Comparison of ENCODE assay signal across 1 cellular context in genomic region chr1:111417755-111418154, GRCh38.
TF ChIP-seq lines count a peak whose summit lies in the region.

No MANE protein-coding gene starts in this region.

TF ChIP-seq in HepG2, 621 proteins besides CTCF, POLR2A, EP300 and RAD21 (continued from another document and continues in another):
- TF ChIP-seq, protein P1, sequence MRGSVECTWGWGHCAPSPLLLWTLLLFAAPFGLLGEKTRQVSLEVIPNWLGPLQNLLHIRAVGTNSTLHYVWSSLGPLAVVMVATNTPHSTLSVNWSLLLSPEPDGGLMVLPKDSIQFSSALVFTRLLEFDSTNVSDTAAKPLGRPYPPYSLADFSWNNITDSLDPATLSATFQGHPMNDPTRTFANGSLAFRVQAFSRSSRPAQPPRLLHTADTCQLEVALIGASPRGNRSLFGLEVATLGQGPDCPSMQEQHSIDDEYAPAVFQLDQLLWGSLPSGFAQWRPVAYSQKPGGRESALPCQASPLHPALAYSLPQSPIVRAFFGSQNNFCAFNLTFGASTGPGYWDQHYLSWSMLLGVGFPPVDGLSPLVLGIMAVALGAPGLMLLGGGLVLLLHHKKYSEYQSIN (CRISPR knock-in tag; IDR thresholded peaks at IDR 0.05; ENCODE audit: borderline replicate concordance), result no peak
- no peak for TF ChIP-seq NONO (IDR thresholded peaks at IDR 0.05)
- TF ChIP-seq NONO (CRISPR knock-in tag; conservative IDR thresholded peaks at IDR 0.05), result peak; percentile 50; the same call in 1 of the 2 replicates
- TF ChIP-seq, protein P2, sequence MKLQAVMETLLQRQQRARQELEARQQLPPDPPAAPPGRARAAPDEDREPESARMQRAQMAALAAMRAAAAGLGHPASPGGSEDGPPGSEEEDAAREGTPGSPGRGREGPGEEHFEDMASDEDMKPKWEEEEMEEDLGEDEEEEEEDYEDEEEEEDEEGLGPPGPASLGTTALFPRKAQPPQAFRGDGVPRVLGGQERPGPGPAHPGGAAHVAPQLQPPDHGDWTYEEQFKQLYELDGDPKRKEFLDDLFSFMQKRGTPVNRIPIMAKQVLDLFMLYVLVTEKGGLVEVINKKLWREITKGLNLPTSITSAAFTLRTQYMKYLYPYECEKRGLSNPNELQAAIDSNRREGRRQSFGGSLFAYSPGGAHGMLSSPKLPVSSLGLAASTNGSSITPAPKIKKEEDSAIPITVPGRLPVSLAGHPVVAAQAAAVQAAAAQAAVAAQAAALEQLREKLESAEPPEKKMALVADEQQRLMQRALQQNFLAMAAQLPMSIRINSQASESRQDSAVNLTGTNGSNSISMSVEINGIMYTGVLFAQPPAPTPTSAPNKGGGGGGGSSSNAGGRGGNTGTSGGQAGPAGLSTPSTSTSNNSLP (IDR thresholded peaks at IDR 0.05; ENCODE audit: low read depth, low read length), result 0 out of 2 replicates have a peak, but pooled peaks have one; percentile 26
- no peak for TF ChIP-seq ZNF773 (CRISPR knock-in tag; IDR thresholded peaks at IDR 0.05; ENCODE audit: borderline replicate concordance)
- no peak for TF ChIP-seq MED8 (CRISPR knock-in tag; IDR thresholded peaks at IDR 0.05; ENCODE audit: insufficient replicate concordance)
- no peak for TF ChIP-seq NR1H2 (CRISPR knock-in tag; IDR thresholded peaks at IDR 0.05; ENCODE audit: borderline replicate concordance, low read depth)
- TF ChIP-seq NR2F1 (CRISPR knock-in tag; IDR thresholded peaks at IDR 0.05), result no peak
- peak; percentile 74 for TF ChIP-seq SAP130 (CRISPR knock-in tag; IDR thresholded peaks at IDR 0.05; ENCODE audit: low read depth)
- TF ChIP-seq ZNF619 (CRISPR knock-in tag; IDR thresholded peaks at IDR 0.05), result no peak
- peak; percentile 51; the same call in 1 of the 2 replicates for TF ChIP-seq ZMYM4 (CRISPR knock-in tag; IDR thresholded peaks at IDR 0.05)
- TF ChIP-seq, protein P3, sequence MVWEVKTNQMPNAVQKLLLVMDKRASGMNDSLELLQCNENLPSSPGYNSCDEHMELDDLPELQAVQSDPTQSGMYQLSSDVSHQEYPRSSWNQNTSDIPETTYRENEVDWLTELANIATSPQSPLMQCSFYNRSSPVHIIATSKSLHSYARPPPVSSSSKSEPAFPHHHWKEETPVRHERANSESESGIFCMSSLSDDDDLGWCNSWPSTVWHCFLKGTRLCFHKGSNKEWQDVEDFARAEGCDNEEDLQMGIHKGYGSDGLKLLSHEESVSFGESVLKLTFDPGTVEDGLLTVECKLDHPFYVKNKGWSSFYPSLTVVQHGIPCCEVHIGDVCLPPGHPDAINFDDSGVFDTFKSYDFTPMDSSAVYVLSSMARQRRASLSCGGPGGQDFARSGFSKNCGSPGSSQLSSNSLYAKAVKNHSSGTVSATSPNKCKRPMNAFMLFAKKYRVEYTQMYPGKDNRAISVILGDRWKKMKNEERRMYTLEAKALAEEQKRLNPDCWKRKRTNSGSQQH (CRISPR knock-in tag; IDR thresholded peaks at IDR 0.05; ENCODE audit: low read depth), result 0 out of 2 replicates have a peak, but pooled peaks have one; percentile 61
- peak; percentile 73; the same call in 1 of the 2 replicates for TF ChIP-seq DPF2 (CRISPR knock-in tag; IDR thresholded peaks at IDR 0.05; ENCODE audit: borderline replicate concordance, low read depth)
- TF ChIP-seq, protein P4, sequence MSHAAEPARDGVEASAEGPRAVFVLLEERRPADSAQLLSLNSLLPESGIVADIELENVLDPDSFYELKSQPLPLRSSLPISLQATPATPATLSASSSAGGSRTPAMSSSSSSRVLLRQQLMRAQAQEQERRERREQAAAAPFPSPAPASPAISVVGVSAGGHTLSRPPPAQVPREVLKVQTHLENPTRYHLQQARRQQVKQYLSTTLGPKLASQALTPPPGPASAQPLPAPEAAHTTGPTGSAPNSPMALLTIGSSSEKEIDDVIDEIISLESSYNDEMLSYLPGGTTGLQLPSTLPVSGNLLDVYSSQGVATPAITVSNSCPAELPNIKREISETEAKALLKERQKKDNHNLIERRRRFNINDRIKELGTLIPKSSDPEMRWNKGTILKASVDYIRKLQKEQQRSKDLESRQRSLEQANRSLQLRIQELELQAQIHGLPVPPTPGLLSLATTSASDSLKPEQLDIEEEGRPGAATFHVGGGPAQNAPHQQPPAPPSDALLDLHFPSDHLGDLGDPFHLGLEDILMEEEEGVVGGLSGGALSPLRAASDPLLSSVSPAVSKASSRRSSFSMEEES (CRISPR knock-in tag; IDR thresholded peaks at IDR 0.05), result peak; percentile 18; the same call in 1 of the 2 replicates
- TF ChIP-seq CEBPG (CRISPR knock-in tag; IDR thresholded peaks at IDR 0.05), result peak; percentile 90
- TF ChIP-seq HDAC2 (CRISPR knock-in tag; IDR thresholded peaks at IDR 0.05), result peak; percentile 69
- no peak for TF ChIP-seq ZBTB39 (CRISPR knock-in tag; IDR thresholded peaks at IDR 0.05)
- TF ChIP-seq NFIC (IDR thresholded peaks at IDR 0.05; ENCODE audit: low read length), result 0 out of 2 replicates have a peak, but pooled peaks have one; percentile 61
- TF ChIP-seq ZNF230 (CRISPR knock-in tag; IDR thresholded peaks at IDR 0.05), result no peak
- peak; percentile 49; the same call in 1 of the 2 replicates for TF ChIP-seq RCOR2 (CRISPR knock-in tag; IDR thresholded peaks at IDR 0.05)
- no peak for TF ChIP-seq JUNB (CRISPR knock-in tag; IDR thresholded peaks at IDR 0.05; ENCODE audit: borderline replicate concordance)
- TF ChIP-seq MAZ (IDR thresholded peaks at IDR 0.05; ENCODE audit: borderline replicate concordance, low read depth, low read length), result no peak
- 0 out of 2 replicates have a peak, but pooled peaks have one; percentile 33 for TF ChIP-seq MAZ (CRISPR knock-in tag; IDR thresholded peaks at IDR 0.05; ENCODE audit: low read depth)
- TF ChIP-seq ZNF276 (CRISPR knock-in tag; IDR thresholded peaks at IDR 0.05; ENCODE audit: low read depth), result no peak
- no peak for TF ChIP-seq U2AF1 (optimal IDR thresholded peaks at IDR 0.05; ENCODE audit: low read depth, low read length)
- no peak; the same call in 1 of the 2 replicates for TF ChIP-seq HNF1B (CRISPR knock-in tag; IDR thresholded peaks at IDR 0.05)
- peak; percentile 31; the same call in 1 of the 2 replicates for TF ChIP-seq ZNF792 (CRISPR knock-in tag; IDR thresholded peaks at IDR 0.05)
- TF ChIP-seq, protein P5, sequence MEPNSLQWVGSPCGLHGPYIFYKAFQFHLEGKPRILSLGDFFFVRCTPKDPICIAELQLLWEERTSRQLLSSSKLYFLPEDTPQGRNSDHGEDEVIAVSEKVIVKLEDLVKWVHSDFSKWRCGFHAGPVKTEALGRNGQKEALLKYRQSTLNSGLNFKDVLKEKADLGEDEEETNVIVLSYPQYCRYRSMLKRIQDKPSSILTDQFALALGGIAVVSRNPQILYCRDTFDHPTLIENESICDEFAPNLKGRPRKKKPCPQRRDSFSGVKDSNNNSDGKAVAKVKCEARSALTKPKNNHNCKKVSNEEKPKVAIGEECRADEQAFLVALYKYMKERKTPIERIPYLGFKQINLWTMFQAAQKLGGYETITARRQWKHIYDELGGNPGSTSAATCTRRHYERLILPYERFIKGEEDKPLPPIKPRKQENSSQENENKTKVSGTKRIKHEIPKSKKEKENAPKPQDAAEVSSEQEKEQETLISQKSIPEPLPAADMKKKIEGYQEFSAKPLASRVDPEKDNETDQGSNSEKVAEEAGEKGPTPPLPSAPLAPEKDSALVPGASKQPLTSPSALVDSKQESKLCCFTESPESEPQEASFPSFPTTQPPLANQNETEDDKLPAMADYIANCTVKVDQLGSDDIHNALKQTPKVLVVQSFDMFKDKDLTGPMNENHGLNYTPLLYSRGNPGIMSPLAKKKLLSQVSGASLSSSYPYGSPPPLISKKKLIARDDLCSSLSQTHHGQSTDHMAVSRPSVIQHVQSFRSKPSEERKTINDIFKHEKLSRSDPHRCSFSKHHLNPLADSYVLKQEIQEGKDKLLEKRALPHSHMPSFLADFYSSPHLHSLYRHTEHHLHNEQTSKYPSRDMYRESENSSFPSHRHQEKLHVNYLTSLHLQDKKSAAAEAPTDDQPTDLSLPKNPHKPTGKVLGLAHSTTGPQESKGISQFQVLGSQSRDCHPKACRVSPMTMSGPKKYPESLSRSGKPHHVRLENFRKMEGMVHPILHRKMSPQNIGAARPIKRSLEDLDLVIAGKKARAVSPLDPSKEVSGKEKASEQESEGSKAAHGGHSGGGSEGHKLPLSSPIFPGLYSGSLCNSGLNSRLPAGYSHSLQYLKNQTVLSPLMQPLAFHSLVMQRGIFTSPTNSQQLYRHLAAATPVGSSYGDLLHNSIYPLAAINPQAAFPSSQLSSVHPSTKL (CRISPR knock-in tag; IDR thresholded peaks at IDR 0.05), result peak; percentile 88
- TF ChIP-seq ZNF362 (CRISPR knock-in tag; IDR thresholded peaks at IDR 0.05; ENCODE audit: borderline replicate concordance), result no peak
- TF ChIP-seq SALL1 (CRISPR knock-in tag; IDR thresholded peaks at IDR 0.05), result peak; percentile 27; the same call in 1 of the 2 replicates
- TF ChIP-seq FOXK1 (CRISPR knock-in tag; IDR thresholded peaks at IDR 0.05; ENCODE audit: borderline replicate concordance, low read depth), result peak; percentile 94
- peak; percentile 45 for TF ChIP-seq CCAR2 (optimal IDR thresholded peaks at IDR 0.05; ENCODE audit: low read depth, low read length)
- no peak for TF ChIP-seq MAFF (IDR thresholded peaks at IDR 0.05; ENCODE audit: low read depth, low read length)
- TF ChIP-seq, protein P6, sequence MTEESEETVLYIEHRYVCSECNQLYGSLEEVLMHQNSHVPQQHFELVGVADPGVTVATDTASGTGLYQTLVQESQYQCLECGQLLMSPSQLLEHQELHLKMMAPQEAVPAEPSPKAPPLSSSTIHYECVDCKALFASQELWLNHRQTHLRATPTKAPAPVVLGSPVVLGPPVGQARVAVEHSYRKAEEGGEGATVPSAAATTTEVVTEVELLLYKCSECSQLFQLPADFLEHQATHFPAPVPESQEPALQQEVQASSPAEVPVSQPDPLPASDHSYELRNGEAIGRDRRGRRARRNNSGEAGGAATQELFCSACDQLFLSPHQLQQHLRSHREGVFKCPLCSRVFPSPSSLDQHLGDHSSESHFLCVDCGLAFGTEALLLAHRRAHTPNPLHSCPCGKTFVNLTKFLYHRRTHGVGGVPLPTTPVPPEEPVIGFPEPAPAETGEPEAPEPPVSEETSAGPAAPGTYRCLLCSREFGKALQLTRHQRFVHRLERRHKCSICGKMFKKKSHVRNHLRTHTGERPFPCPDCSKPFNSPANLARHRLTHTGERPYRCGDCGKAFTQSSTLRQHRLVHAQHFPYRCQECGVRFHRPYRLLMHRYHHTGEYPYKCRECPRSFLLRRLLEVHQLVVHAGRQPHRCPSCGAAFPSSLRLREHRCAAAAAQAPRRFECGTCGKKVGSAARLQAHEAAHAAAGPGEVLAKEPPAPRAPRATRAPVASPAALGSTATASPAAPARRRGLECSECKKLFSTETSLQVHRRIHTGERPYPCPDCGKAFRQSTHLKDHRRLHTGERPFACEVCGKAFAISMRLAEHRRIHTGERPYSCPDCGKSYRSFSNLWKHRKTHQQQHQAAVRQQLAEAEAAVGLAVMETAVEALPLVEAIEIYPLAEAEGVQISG (CRISPR knock-in tag; IDR thresholded peaks at IDR 0.05), result no peak
- no peak for TF ChIP-seq ADNP (CRISPR knock-in tag; IDR thresholded peaks at IDR 0.05)
